1 cellular context compared by ENCODE assay signal in genomic region chr2:110732422-110733413, GRCh38.
TF ChIP-seq lines count a peak whose summit lies in the region.

Gene ACOXL, plus strand, starts transcription at chr2:110732573. Its CDS starts 35,817 bp downstream, at chr2:110768390.

TF ChIP-seq in HepG2, 621 proteins besides CTCF, POLR2A, EP300 and RAD21 (continued from another document):
- TF ChIP-seq ZNF687 (CRISPR knock-in tag; IDR thresholded peaks at IDR 0.05) (peak; percentile 30; the same call in 1 of the 2 replicates), ZNF776 (CRISPR knock-in tag; IDR thresholded peaks at IDR 0.05) (0 out of 2 replicates have a peak, but pooled peaks have one; percentile 36), ZNF414 (CRISPR knock-in tag; IDR thresholded peaks at IDR 0.05) (no peak), EZH2 (conservative IDR thresholded peaks at IDR 0.05; ENCODE audit: low read depth, low read length) (peak; percentile 65; the same call in 1 of the 2 replicates), TRIM22 (IDR thresholded peaks at IDR 0.05) (no peak), HNRNPH1 (optimal IDR thresholded peaks at IDR 0.05; ENCODE audit: low read depth, low read length) (no peak), HNRNPK (IDR thresholded peaks at IDR 0.05; ENCODE audit: low read depth, low read length, poor library complexity, severe bottlenecking) (peak; percentile 68)
